8 cellular contexts compared by ENCODE assay signal in the genomic region with DNA sequence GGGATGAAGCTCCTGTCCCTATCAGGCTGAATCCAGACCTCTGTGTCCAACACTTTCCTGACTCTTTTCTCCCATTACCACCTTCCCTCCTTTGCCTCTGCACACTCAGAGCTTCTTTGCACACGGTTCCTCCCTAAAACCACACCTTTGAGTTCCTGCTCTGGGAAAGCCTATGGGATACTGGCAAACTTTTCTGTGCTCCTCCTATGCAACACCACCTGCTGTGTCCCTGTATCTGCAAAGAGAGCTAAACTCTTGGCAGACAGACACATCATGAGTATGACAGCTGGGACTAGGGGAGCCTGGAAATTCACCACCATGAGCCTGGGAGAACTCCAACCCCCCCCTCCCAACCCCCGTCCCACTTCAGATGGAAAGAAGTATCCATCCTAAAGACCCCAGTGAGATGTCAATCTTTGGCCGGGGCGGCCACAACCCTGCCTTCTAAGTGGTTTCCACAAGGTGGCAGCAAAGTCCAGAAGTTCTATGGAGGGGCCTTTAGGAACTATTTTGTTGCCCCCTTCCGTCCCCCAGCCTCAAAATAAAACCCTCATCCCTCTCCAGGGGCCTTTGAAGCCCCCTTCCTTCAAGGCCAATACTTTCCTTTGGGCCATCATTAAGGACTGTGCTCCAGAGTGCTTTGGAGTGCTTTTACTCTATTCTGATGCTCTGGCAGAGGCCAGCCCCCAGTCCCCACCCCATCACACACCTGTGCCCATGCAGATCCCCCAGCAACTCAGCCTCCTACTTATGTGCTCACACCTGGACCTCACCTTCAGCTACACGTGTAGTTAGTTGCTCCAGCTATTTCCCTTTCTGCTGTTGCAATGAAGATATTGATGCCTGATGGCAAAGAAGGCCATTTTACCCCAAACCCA. TPM values are rescaled to one million over a fixed set of nuclear protein-coding genes. Genes with fewer than 3 reads are reported as not detected.
DNase-seq lines count a peak whose midpoint lies in the region; ATAC-seq and TF ChIP-seq lines count a peak whose summit lies in the region.

No MANE protein-coding gene starts in this region.

- no peaks in the 10 kb centered on the region for H3F3A ChIP-seq in GM23338 (replicated peaks; ENCODE audit: low read depth)

- POLR2A ChIA-PET in WTC11 (lab: Charles Lee): interaction anchor here (0.6 to 1.2 kb wide), 2 partner anchors 8 to 267 kb away, joined by 3 to 4 read pairs; no protein-coding TSS in a partner anchor

- H3K9me3 Mint-ChIP-seq in GM23338 (no peaks in the 10 kb centered on the region), WTC11 (no peaks in the 10 kb centered on the region)

- DNase-seq in AG20443 (ENCODE audit: low spot score): peak; percentile 62
- DNase-seq in GM23338 (ENCODE audit: low spot score): peak; percentile 74
- DNase-seq in WTC11 (ENCODE audit: low spot score): peak; percentile 73
- peak; percentile 71 for DNase-seq in ecto neural progenitor cell (ENCODE audit: low spot score)
- peak; percentile 9 for DNase-seq in myocyte (ENCODE audit: low read depth)
- DNase-seq in upper lobe of right lung: no peak
- no peak for DNase-seq in omental fat pad (ENCODE audit: low spot score)

- no peak overlapping the region for H3K4me2 ChIP-seq in GM23338

- H3K4me3 ChIP-seq in GM23338 (no peak overlapping the region), upper lobe of right lung (no peak overlapping the region)

- peaks cover 14% of the 10 kb centered on the region for H3K27me3 Mint-ChIP-seq in GM23338 (ENCODE audit: insufficient read depth, low read depth, poor library complexity)
- H3K27me3 Mint-ChIP-seq in WTC11 (ENCODE audit: low read depth): no peaks in the 10 kb centered on the region

- H3K36me3 Mint-ChIP-seq in GM23338 (ENCODE audit: low read depth) (no peaks in the 10 kb centered on the region), WTC11 (no peaks in the 10 kb centered on the region)

- no peaks in the 10 kb centered on the region for H3K79me2 ChIP-seq in GM23338 (replicated peaks; ENCODE audit: insufficient read depth)

- no peak overlapping the region for H3K27ac ChIP-seq in GM23338 (ENCODE audit: low read depth)
- no peak overlapping the region for H3K27ac ChIP-seq in upper lobe of right lung

- H3K4me3 Mint-ChIP-seq in GM23338 (no peak overlapping the region), WTC11 (no peak overlapping the region)

- H3K27ac Mint-ChIP-seq in GM23338: no peak overlapping the region
- H3K27ac Mint-ChIP-seq in WTC11: no peak overlapping the region; the same call in 1 of the 2 replicates

- ATAC-seq in GM23338 (peak; percentile 71), WTC11 (peak; percentile 68), upper lobe of right lung (peak; percentile 48), HG02623 (IDR thresholded peaks at IDR 0.05; ENCODE audit: unreplicated experiment) (no peak), omental fat pad (ENCODE audit: low FRiP score) (no peak)

- no peak overlapping the region for H2AFZ ChIP-seq in GM23338

- H3K27me3 ChIP-seq in GM23338 (ENCODE audit: insufficient read depth): no peaks in the 10 kb centered on the region
- H3K27me3 ChIP-seq in upper lobe of right lung: peaks cover 11% of the 10 kb centered on the region

- intact Hi-C loops in upper lobe of right lung (cut with DNase I): no loop called here

- TF ChIP-seq CTCF in GM23338 (conservative IDR thresholded peaks at IDR 0.05; ENCODE audit: low read depth in 2 of 2) (peak; percentile 77 to 81), WTC11 (IDR thresholded peaks at IDR 0.05) (peak; percentile 83), upper lobe of right lung (IDR thresholded peaks at IDR 0.05) (peak; percentile 71), omental fat pad (IDR thresholded peaks at IDR 0.05) (peak in 1 of 3 donors; percentile 42)

- H4K20me1 ChIP-seq in GM23338 (replicated peaks; ENCODE audit: insufficient read depth): no peaks in the 10 kb centered on the region

- no peaks in the 10 kb centered on the region for H3K9me2 ChIP-seq in GM23338 (ENCODE audit: insufficient read depth)

- CTCF ChIA-PET in WTC11 (lab: Charles Lee): interaction anchor here (0.7 to 11.9 kb wide), 19 partner anchors 12 to 274 kb away, joined by 3 to 151 read pairs (median 4); a partner anchor contains a TSS

- peaks cover 21% of the 10 kb centered on the region for H3K4me1 Mint-ChIP-seq in GM23338
- peaks cover 21% of the 10 kb centered on the region for H3K4me1 Mint-ChIP-seq in WTC11

- no peaks in the 10 kb centered on the region for H3K9me3 ChIP-seq in upper lobe of right lung

- H3K4me1 ChIP-seq in GM23338 (ENCODE audit: insufficient read depth) (peaks cover 12% of the 10 kb centered on the region), upper lobe of right lung (no peaks in the 10 kb centered on the region)

- H3K36me3 ChIP-seq in GM23338 (ENCODE audit: insufficient read depth) (no peaks in the 10 kb centered on the region), upper lobe of right lung (no peaks in the 10 kb centered on the region)

TF ChIP-seq in GM23338, 12 proteins besides CTCF, POLR2A, EP300 and RAD21 (continues in another document):
- no peak for TF ChIP-seq CREB1 (CRISPR knock-in tag; IDR thresholded peaks at IDR 0.05; ENCODE audit: low read depth)
- TF ChIP-seq EZH2 (IDR thresholded peaks at IDR 0.05; ENCODE audit: low read depth, unreplicated experiment): no peak
- no peak for TF ChIP-seq JUNB (IDR thresholded peaks at IDR 0.05; ENCODE audit: unreplicated experiment)
- no peak for TF ChIP-seq NANOG (IDR thresholded peaks at IDR 0.05; ENCODE audit: borderline replicate concordance)

TF ChIP-seq in WTC11, 78 proteins besides CTCF, POLR2A, EP300 and RAD21 (continues in another document):
- TF ChIP-seq NR1H2 (CRISPR knock-in tag; IDR thresholded peaks at IDR 0.05) (no peak), TEAD1 (CRISPR knock-in tag; IDR thresholded peaks at IDR 0.05) (no peak), TEAD4 (CRISPR knock-in tag; IDR thresholded peaks at IDR 0.05) (no peak), ZNF317 (CRISPR knock-in tag; IDR thresholded peaks at IDR 0.05; ENCODE audit: borderline replicate concordance, low read depth) (no peak), CBFB (CRISPR knock-in tag; IDR thresholded peaks at IDR 0.05; ENCODE audit: low read depth) (no peak), SP1 (CRISPR knock-in tag; conservative IDR thresholded peaks at IDR 0.05) (no peak), SMAD4 (CRISPR knock-in tag; IDR thresholded peaks at IDR 0.05) (no peak)
- TF ChIP-seq, protein P1, sequence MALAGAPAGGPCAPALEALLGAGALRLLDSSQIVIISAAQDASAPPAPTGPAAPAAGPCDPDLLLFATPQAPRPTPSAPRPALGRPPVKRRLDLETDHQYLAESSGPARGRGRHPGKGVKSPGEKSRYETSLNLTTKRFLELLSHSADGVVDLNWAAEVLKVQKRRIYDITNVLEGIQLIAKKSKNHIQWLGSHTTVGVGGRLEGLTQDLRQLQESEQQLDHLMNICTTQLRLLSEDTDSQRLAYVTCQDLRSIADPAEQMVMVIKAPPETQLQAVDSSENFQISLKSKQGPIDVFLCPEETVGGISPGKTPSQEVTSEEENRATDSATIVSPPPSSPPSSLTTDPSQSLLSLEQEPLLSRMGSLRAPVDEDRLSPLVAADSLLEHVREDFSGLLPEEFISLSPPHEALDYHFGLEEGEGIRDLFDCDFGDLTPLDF (CRISPR knock-in tag; IDR thresholded peaks at IDR 0.05): no peak
- TF ChIP-seq, protein P2, sequence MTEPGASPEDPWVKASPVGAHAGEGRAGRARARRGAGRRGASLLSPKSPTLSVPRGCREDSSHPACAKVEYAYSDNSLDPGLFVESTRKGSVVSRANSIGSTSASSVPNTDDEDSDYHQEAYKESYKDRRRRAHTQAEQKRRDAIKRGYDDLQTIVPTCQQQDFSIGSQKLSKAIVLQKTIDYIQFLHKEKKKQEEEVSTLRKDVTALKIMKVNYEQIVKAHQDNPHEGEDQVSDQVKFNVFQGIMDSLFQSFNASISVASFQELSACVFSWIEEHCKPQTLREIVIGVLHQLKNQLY (CRISPR knock-in tag; IDR thresholded peaks at IDR 0.05): no peak
- TF ChIP-seq, protein P3, sequence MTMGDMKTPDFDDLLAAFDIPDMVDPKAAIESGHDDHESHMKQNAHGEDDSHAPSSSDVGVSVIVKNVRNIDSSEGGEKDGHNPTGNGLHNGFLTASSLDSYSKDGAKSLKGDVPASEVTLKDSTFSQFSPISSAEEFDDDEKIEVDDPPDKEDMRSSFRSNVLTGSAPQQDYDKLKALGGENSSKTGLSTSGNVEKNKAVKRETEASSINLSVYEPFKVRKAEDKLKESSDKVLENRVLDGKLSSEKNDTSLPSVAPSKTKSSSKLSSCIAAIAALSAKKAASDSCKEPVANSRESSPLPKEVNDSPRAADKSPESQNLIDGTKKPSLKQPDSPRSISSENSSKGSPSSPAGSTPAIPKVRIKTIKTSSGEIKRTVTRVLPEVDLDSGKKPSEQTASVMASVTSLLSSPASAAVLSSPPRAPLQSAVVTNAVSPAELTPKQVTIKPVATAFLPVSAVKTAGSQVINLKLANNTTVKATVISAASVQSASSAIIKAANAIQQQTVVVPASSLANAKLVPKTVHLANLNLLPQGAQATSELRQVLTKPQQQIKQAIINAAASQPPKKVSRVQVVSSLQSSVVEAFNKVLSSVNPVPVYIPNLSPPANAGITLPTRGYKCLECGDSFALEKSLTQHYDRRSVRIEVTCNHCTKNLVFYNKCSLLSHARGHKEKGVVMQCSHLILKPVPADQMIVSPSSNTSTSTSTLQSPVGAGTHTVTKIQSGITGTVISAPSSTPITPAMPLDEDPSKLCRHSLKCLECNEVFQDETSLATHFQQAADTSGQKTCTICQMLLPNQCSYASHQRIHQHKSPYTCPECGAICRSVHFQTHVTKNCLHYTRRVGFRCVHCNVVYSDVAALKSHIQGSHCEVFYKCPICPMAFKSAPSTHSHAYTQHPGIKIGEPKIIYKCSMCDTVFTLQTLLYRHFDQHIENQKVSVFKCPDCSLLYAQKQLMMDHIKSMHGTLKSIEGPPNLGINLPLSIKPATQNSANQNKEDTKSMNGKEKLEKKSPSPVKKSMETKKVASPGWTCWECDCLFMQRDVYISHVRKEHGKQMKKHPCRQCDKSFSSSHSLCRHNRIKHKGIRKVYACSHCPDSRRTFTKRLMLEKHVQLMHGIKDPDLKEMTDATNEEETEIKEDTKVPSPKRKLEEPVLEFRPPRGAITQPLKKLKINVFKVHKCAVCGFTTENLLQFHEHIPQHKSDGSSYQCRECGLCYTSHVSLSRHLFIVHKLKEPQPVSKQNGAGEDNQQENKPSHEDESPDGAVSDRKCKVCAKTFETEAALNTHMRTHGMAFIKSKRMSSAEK (CRISPR knock-in tag; IDR thresholded peaks at IDR 0.05; ENCODE audit: borderline replicate concordance): no peak
- TF ChIP-seq, protein P4, sequence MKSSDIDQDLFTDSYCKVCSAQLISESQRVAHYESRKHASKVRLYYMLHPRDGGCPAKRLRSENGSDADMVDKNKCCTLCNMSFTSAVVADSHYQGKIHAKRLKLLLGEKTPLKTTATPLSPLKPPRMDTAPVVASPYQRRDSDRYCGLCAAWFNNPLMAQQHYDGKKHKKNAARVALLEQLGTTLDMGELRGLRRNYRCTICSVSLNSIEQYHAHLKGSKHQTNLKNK (CRISPR knock-in tag; IDR thresholded peaks at IDR 0.05): no peak

RNA-seq across cellular contexts. Expression of a gene that starts 19.4 kb away (rescaled TPM):
- 8.1 and 9.7 TPM in 2 replicates for total RNA-seq in GM23338 (2014; rRNA removed; shearing (Covaris generic))
- 5.5 and 5.8 TPM in 2 replicates for polyA plus RNA-seq in GM23338 (2016; fragmentation: Nextera tagmentation; extraction: Ambion mirVana)
- total RNA-seq in WTC11 (2021) (4.1 to 6.0 TPM (median 5.0 TPM) in 3 replicates), myocyte (not detected in 2 replicates), upper lobe of right lung (not detected), omental fat pad (under 1 TPM in 1 of 4 donors, not detected in 3; 0.88 TPM)
- polyA plus RNA-seq in myocyte (2012): not detected

Comparison
In these comparisons a context has a peak if more than half of its experiments do, and no peak if none do; other contexts are left out.
1. DNase-seq: peak in AG20443 (single experiment), GM23338 (single experiment), WTC11 (single experiment), ecto neural progenitor cell (single experiment) and myocyte (single experiment); none in upper lobe of right lung (single experiment) and omental fat pad (single experiment).
2. ATAC-seq: peak in GM23338 (single experiment), WTC11 (single experiment) and upper lobe of right lung (single experiment); none in HG02623 (single experiment) and omental fat pad (single experiment).